8 cellular contexts compared by ENCODE assay signal in the genomic region with DNA sequence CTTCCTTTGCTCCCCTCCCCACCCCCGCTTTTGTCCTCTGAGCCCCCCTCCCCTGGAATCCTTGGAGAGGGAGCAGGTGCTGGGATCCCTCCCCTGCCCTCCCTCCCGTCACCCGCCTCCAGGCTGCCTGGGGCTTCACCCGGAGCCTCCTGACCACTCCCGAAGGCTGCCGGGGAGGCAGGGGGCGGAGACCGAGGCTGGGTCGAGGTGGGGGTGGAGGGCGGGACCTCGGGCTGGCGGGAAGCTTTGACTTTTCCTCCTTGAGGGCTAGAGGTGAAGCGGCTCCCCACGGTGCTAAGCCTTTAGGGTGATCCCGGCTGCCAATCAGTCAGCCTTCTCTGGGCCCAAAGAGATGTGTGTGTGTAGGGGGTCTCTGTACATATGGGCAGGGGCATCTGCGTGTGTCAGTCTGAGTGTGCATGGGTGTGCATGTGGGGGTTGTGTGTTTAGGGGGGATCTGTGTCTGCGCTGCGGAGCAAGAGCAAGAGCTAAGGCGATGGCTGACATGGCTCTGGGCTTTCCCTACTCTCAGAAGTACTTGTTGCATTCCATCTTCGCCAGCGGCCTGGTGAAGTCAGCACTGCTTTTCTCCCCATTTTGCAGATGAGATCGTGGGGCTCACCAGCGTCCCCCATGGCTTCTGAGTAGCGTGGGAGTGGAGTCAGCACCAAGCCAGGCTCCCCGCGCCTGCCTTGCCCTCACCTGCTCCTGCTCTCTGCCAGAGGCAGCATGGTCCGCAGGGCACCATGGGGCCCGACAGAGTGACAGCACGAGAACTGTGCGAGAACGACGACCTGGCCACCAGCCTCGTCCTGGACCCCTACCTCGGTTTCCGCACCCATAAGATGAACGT. TPM values are rescaled to one million over a fixed set of nuclear protein-coding genes. Genes with fewer than 3 reads are reported as not detected.
DNase-seq lines count a peak whose midpoint lies in the region; ATAC-seq and TF ChIP-seq lines count a peak whose summit lies in the region.

No MANE protein-coding gene starts in this region.

- H3K4me3 Mint-ChIP-seq in activated T-cell treated with anti-CD3 and anti-CD28 coated beads, Interleukin-2, amount 50 U/mL, for 4 hours, result peak overlapping the region; percentile 80

- peaks cover 0 to 41% (median 0%) of the 10 kb centered on the region in 3 donors for H3K36me3 ChIP-seq in tibial nerve

- no peaks in the 10 kb centered on the region for H3K27me3 ChIP-seq in tibial nerve

- no peak for ATAC-seq in activated T-cell treated with anti-CD3 and anti-CD28 coated beads, Interleukin-2, amount 50 U/mL, for 4 hours

- H3K27me3 Mint-ChIP-seq in activated T-cell treated with anti-CD3 and anti-CD28 coated beads, Interleukin-2, amount 50 U/mL, for 4 hours (ENCODE audit: low read depth), result no peaks in the 10 kb centered on the region

- peak overlapping the region; percentile 91 to 99 (median 97) for H3K27ac ChIP-seq in tibial nerve

- peaks cover 22% of the 10 kb centered on the region for H3K4me1 Mint-ChIP-seq in activated T-cell treated with anti-CD3 and anti-CD28 coated beads, Interleukin-2, amount 50 U/mL, for 4 hours (ENCODE audit: low read depth)

- DNase-seq in AG10803 (ENCODE audit: low read depth), result peak; percentile 53
- no peak for DNase-seq in HFF-Myc (ENCODE audit: extremely low read depth, low read depth)
- DNase-seq in NOMO-1 treated with DMSO at 0.1 percent for 48 hours (lab: John Stamatoyannopoulos, UW; ENCODE audit: unreplicated experiment), result peak; percentile 21
- DNase-seq in activated T-cell treated with anti-CD3 and anti-CD28 coated beads, Interleukin-2, amount 50 U/mL, for 4 hours, result peak; percentile 29
- DNase-seq in foreskin fibroblast, result peak; percentile 55 to 87
- peak; percentile 9 for DNase-seq in occipital lobe (lab: John Stamatoyannopoulos, UW)
- peak; percentile 39 to 51 for DNase-seq in tibial nerve (ENCODE audit: low spot score in 2 of 2)
- no peak for DNase-seq in KG1 (lab: John Stamatoyannopoulos, UW)

- peak in 1 of 2 donors; percentile 47 for TF ChIP-seq EP300 in tibial nerve (IDR thresholded peaks at IDR 0.05)

- no peak for TF ChIP-seq CTCF in AG10803 (conservative IDR thresholded peaks at IDR 0.05; ENCODE audit: low read length)
- no peak for TF ChIP-seq CTCF in HFF-Myc (IDR thresholded peaks at IDR 0.05; ENCODE audit: low read depth, low read length, missing control alignments)
- TF ChIP-seq CTCF in foreskin fibroblast (IDR thresholded peaks at IDR 0.05; ENCODE audit: low read depth, low read length), result no peak
- no peak for TF ChIP-seq CTCF in tibial nerve (IDR thresholded peaks at IDR 0.05)

- 41 to 46% methylated on average over 23 to 25 of the region's 36 CpGs for WGBS in tibial nerve, 2 donors

- peak in 1 of 2 donors; percentile 16 for TF ChIP-seq POLR2A in tibial nerve (IDR thresholded peaks at IDR 0.05)

- peaks cover 6% of the 10 kb centered on the region for H3K36me3 Mint-ChIP-seq in activated T-cell treated with anti-CD3 and anti-CD28 coated beads, Interleukin-2, amount 50 U/mL, for 4 hours (ENCODE audit: insufficient read depth)

- H3K4me3 ChIP-seq in AG10803 (ENCODE audit: low read length) (peak overlapping the region; percentile 81), HFF-Myc (replicated peaks; ENCODE audit: low read depth, low read length) (peak overlapping the region; percentile 67), foreskin fibroblast (ENCODE audit: low read depth in 1 of 2, low read length in 2 of 2) (peak overlapping the region; percentile 71 to 79), tibial nerve (peak overlapping the region; percentile 69 to 97 (median 76))

- peaks cover 0 to 47% (median 31%) of the 10 kb centered on the region in 4 donors for H3K4me1 ChIP-seq in tibial nerve

- no peaks in the 10 kb centered on the region for H3K9me3 ChIP-seq in tibial nerve

- H3K9me3 Mint-ChIP-seq in activated T-cell treated with anti-CD3 and anti-CD28 coated beads, Interleukin-2, amount 50 U/mL, for 4 hours, result no peaks in the 10 kb centered on the region

RNA-seq across cellular contexts. Expression of a gene that starts 1.7 kb away (rescaled TPM):
- 1 to 10 TPM; 8.1 to 9.2 (median 8.6) TPM for total RNA-seq in activated T-cell treated with anti-CD3 and anti-CD28 coated beads, Interleukin-2, amount 50 U/mL, for 4 hours
- total RNA-seq in occipital lobe (6.9 TPM), tibial nerve (10 to 100 TPM; 30.6 to 50.0 (median 41.2) TPM)

RNA-seq across cellular contexts. Expression of a gene that starts 13.1 kb away (rescaled TPM):
- total RNA-seq in activated T-cell treated with anti-CD3 and anti-CD28 coated beads, Interleukin-2, amount 50 U/mL, for 4 hours, result not detected
- total RNA-seq in occipital lobe (not detected), tibial nerve (not detected)

RNA-seq across cellular contexts. Expression of a gene that starts 16.3 kb away (rescaled TPM):
- not detected for total RNA-seq in activated T-cell treated with anti-CD3 and anti-CD28 coated beads, Interleukin-2, amount 50 U/mL, for 4 hours
- total RNA-seq in occipital lobe (0.47 TPM), tibial nerve (10 to 100 TPM in 1 of 4 donors, 1 to 10 TPM in 3; 5.5 to 17.1 (median 7.7) TPM)

RNA-seq across cellular contexts. Expression of a gene that starts 21.6 kb away (rescaled TPM):
- total RNA-seq in activated T-cell treated with anti-CD3 and anti-CD28 coated beads, Interleukin-2, amount 50 U/mL, for 4 hours, result not detected
- total RNA-seq in occipital lobe, result not detected
- total RNA-seq in tibial nerve, result not detected

RNA-seq across cellular contexts. Expression of a gene that starts 28.8 kb away (rescaled TPM):
- under 1 TPM; 0.18 to 0.46 (median 0.35) TPM for total RNA-seq in activated T-cell treated with anti-CD3 and anti-CD28 coated beads, Interleukin-2, amount 50 U/mL, for 4 hours
- total RNA-seq in occipital lobe (0.16 TPM), tibial nerve (under 1 TPM in 1 of 4 donors, not detected in 3; 0.21 TPM)

Comparison
In these comparisons a context has a peak if more than half of its experiments do, and no peak if none do; other contexts are left out.
1. DNase-seq: peak in AG10803 (single experiment), NOMO-1 treated with DMSO at 0.1 percent for 48 hours (single experiment), activated T-cell treated with anti-CD3 and anti-CD28 coated beads, Interleukin-2, amount 50 U/mL, for 4 hours (single experiment), foreskin fibroblast (2 of 2), occipital lobe (single experiment) and tibial nerve (2 of 2); none in HFF-Myc (single experiment) and KG1 (single experiment).
2. Peak in every context shown above with its lines, with median percentiles within 50 percentile points of each other: H3K4me3 ChIP-seq.